17 cellular contexts compared by ENCODE assay signal in the genomic region with DNA sequence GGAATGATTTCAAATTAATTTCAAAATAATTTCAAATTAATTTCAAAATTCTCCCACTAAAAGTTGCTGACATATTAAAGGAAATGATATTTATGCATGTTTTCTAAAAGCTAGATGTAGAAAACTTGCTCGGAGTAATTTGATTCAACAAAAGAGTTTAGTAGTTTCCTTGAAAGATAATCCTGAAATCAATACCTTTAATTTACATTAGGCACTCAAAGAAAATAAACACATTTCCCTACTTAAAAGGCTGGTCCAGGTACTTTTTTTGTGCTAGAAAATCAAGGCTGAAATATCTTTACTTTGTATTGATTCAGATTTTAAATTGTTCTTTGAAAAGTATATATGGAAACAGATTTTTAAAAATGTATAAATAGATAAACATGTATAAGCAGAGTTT.
DNase-seq lines count a peak whose midpoint lies in the region; ATAC-seq, FAIRE-seq and TF ChIP-seq lines count a peak whose summit lies in the region.
"Had no signal": no experiment of that assay in that cellular context is flagged by ENCODE, and none has a peak within 500 bp of the region (broad histone marks: within the 10 kb centered on the region; RNA-seq: fewer than 3 reads in every experiment).

No MANE protein-coding gene starts in this region.

- no peak for DNase-seq in A549 (ENCODE audit: low read depth in 1 of 2, low spot score in 1 of 2)
- DNase-seq in HCT116 (ENCODE audit: low read depth, low spot score): no peak
- DNase-seq in pancreas: no peak
- no peak for DNase-seq in heart left ventricle
- DNase-seq in MV-4-11 (lab: John Stamatoyannopoulos, UW): no peak
- DNase-seq: BE2C; CD4-positive, alpha-beta memory T cell; DMS153; DND-41; GDM1 had no signal

- no peaks in the 10 kb centered on the region for H3K79me2 ChIP-seq in HCT116 (ENCODE audit: insufficient read depth, low read length)

- BruUV-seq in HCT116 (replicated peaks; lab: Mats Ljungman, UMichigan): no TSS peak

- intact Hi-C loops in HCT116 (cut with micrococcal nuclease) (no loop called here), pancreas (cut with DNase I) (no loop called here), heart left ventricle (cut with DNase I) (no loop called here)

- CTCF ChIA-PET in A549 (lab: Yijun Ruan, JAX): interaction anchor here (1.1 to 3.4 kb wide), 4 partner anchors 50 to 654 kb away, joined by 3 to 23 read pairs (median 4); no protein-coding TSS in a partner anchor
- CTCF ChIA-PET in HCT116 (lab: Charles Lee): no interaction called here

- no peak overlapping the region for H2AFZ ChIP-seq in HCT116 (ENCODE audit: low read depth, low read length, poor library complexity, severe bottlenecking)

- no peak for TF ChIP-seq EP300 in A549 (IDR thresholded peaks at IDR 0.05)

- WGBS in A549 (ENCODE audit: missing lambda C conversion rate): 92% methylated on average over 1 of the region's 1 CpG
- 19 to 23% methylated on average over 1 of the region's 1 CpG for WGBS in pancreas, 2 donors
- WGBS in heart left ventricle, 4 donors: 96 to 100% (median 98%) methylated on average over 1 of the region's 1 CpG

- H4K20me1 ChIP-seq in HCT116 (ENCODE audit: insufficient read depth): no peaks in the 10 kb centered on the region

- H3K4me3 ChIP-seq in A549 (no peak overlapping the region), HCT116 (replicated peaks in 1 of 2; ENCODE audit: low read depth in 1 of 2, low read length in 2 of 2) (no peak overlapping the region), pancreas (no peak overlapping the region), heart left ventricle (no peak overlapping the region)
- H3K4me3 ChIP-seq: HAP-1 had no signal

- H3K4me2 ChIP-seq in A549 (no peak overlapping the region; the same call in 2 of the 3 replicates), HCT116 (ENCODE audit: low read length) (no peak overlapping the region)

- H3K36me3 ChIP-seq in HCT116 (ENCODE audit: control insufficient read depth in 1 of 2, insufficient read depth in 2 of 2, low read length in 2 of 2): no peaks in the 10 kb centered on the region
- H3K36me3 ChIP-seq in pancreas: no peaks in the 10 kb centered on the region
- H3K36me3 ChIP-seq in heart left ventricle: no peaks in the 10 kb centered on the region
- H3K36me3 ChIP-seq: BE2C, HAP-1 had no signal

- H3K27ac ChIP-seq in A549: peak overlapping the region; percentile 90 to 98
- H3K27ac ChIP-seq in HCT116 (ENCODE audit: low read depth, low read length): peak overlapping the region; percentile 85; the same call in 1 of the 2 replicates
- H3K27ac ChIP-seq in pancreas: peak overlapping the region in 2 of 4 donors; percentile 83 to 90
- H3K27ac ChIP-seq in heart left ventricle: no peak overlapping the region
- H3K27ac ChIP-seq: C4-2B had no signal

- TF ChIP-seq RAD21 in A549 (conservative IDR thresholded peaks at IDR 0.05 in 1 of 2, IDR thresholded peaks at IDR 0.05 in 1 of 2): no peak
- no peak for TF ChIP-seq RAD21 in HCT116 (IDR thresholded peaks at IDR 0.05; ENCODE audit: low read depth)

- RAD21 ChIA-PET in HCT116 (lab: Charles Lee; ENCODE audit: low non-redundant PET in 1 of 2, low total read pairs in 2 of 2, uncharacterized antibody in 2 of 2, unreplicated experiment in 2 of 2): no interaction called here

- ATAC-seq in A549: no peak
- ATAC-seq in HCT116: no peak
- no peak for ATAC-seq in pancreas
- ATAC-seq in HG02571 (IDR thresholded peaks at IDR 0.05; ENCODE audit: unreplicated experiment): no peak
- no peak for ATAC-seq in heart left ventricle

- no peaks in the 10 kb centered on the region for H3K27me3 ChIP-seq in HCT116 (ENCODE audit: insufficient read depth, low read length)
- H3K27me3 ChIP-seq in pancreas: no peaks in the 10 kb centered on the region
- H3K27me3 ChIP-seq in heart left ventricle: no peaks in the 10 kb centered on the region

- no peak for TF ChIP-seq POLR2A in A549 (IDR thresholded peaks at IDR 0.05; ENCODE audit: low read length)
- no peak for TF ChIP-seq POLR2A in HCT116 (IDR thresholded peaks at IDR 0.05; ENCODE audit: borderline replicate concordance, extremely low read depth, insufficient read depth, insufficient read length)
- TF ChIP-seq POLR2A in heart left ventricle (IDR thresholded peaks at IDR 0.05): no peak

- POLR2A ChIA-PET in A549 (lab: Yijun Ruan, JAX) (no interaction called here), HCT116 (lab: Charles Lee) (no interaction called here)

- no peak for FAIRE-seq in A549 (lab: Jason Lieb, UNC)
- FAIRE-seq in TTC549 (lab: Jason Lieb, UNC): peak; percentile 78
- peak; percentile 91 for FAIRE-seq in pancreas (lab: Jason Lieb, UNC)
- FAIRE-seq: A204.1, D721Med, H1 had no signal

- H3K4me1 ChIP-seq in A549 (peaks cover 58% of the 10 kb centered on the region), HCT116 (ENCODE audit: control insufficient read depth in 1 of 2, insufficient read depth in 2 of 2, low read length in 2 of 2) (peaks cover 16 to 64% of the 10 kb centered on the region in 2 experiments), pancreas (peaks cover 31 to 57% (median 54%) of the 10 kb centered on the region in 3 donors), heart left ventricle (no peaks in the 10 kb centered on the region)
- H3K4me1 ChIP-seq: BE2C, HAP-1 had no signal

- H3K9me3 ChIP-seq in A549 (peaks cover 13% of the 10 kb centered on the region; the same call in 1 of the 3 replicates), HCT116 (ENCODE audit: control insufficient read depth in 1 of 2, insufficient read depth in 1 of 2, low read depth in 1 of 2, low read length in 2 of 2) (no peaks in the 10 kb centered on the region), pancreas (no peaks in the 10 kb centered on the region), heart left ventricle (no peaks in the 10 kb centered on the region)
- H3K9me3 ChIP-seq: BE2C, HAP-1 had no signal

- no peak overlapping the region for H3K9ac ChIP-seq in HCT116 (ENCODE audit: low read length)

- TF ChIP-seq CTCF in A549 (IDR thresholded peaks at IDR 0.05): no peak
- no peak for TF ChIP-seq CTCF in HCT116 (IDR thresholded peaks at IDR 0.05 in 2 of 3, conservative IDR thresholded peaks at IDR 0.05 in 1 of 3; ENCODE audit: borderline replicate concordance in 1 of 3, insufficient read depth in 1 of 3, low read depth in 2 of 3, low read length in 2 of 3)
- TF ChIP-seq CTCF in pancreas (IDR thresholded peaks at IDR 0.05): no peak
- no peak for TF ChIP-seq CTCF in heart left ventricle (IDR thresholded peaks at IDR 0.05)

- H3K9me2 ChIP-seq in HCT116 (ENCODE audit: insufficient read depth): no peaks in the 10 kb centered on the region; the same call in 1 of the 2 replicates

TF ChIP-seq in A549, 52 proteins besides CTCF, POLR2A, EP300 and RAD21 (continues in another document):
- TF ChIP-seq FOXS1 (CRISPR knock-in tag; IDR thresholded peaks at IDR 0.05) (no peak), JUNB (IDR thresholded peaks at IDR 0.05) (no peak), CHD4 (IDR thresholded peaks at IDR 0.05; ENCODE audit: borderline replicate concordance) (no peak), TFCP2L1 (CRISPR knock-in tag; IDR thresholded peaks at IDR 0.05) (no peak), SMC3 (IDR thresholded peaks at IDR 0.05) (no peak), HDAC2 (IDR thresholded peaks at IDR 0.05) (no peak), BCL3 (IDR thresholded peaks at IDR 0.05) (no peak), CBX8 (IDR thresholded peaks at IDR 0.05) (no peak), EHF (CRISPR knock-in tag; IDR thresholded peaks at IDR 0.05) (no peak), CEBPB (IDR thresholded peaks at IDR 0.05) (no peak), RCOR1 (IDR thresholded peaks at IDR 0.05; ENCODE audit: low read depth, low read length) (no peak), EHMT2 (IDR thresholded peaks at IDR 0.05; ENCODE audit: low read depth) (no peak)
- TF ChIP-seq, protein P1, sequence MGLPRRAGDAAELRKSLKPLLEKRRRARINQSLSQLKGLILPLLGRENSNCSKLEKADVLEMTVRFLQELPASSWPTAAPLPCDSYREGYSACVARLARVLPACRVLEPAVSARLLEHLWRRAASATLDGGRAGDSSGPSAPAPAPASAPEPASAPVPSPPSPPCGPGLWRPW (IDR thresholded peaks at IDR 0.05): no peak

TF ChIP-seq in HCT116, 20 proteins besides CTCF, POLR2A, EP300 and RAD21 (continues in another document):
- TF ChIP-seq YY1 (IDR thresholded peaks at IDR 0.05; ENCODE audit: extremely low read depth, insufficient replicate concordance, low read depth, low read length) (no peak), ZFX (IDR thresholded peaks at IDR 0.05) (no peak), ZNF274 (IDR thresholded peaks at IDR 0.05; ENCODE audit: low read depth, low read length) (no peak), SRF (IDR thresholded peaks at IDR 0.05; ENCODE audit: low read depth) (no peak), EGR1 (IDR thresholded peaks at IDR 0.05; ENCODE audit: low read depth) (no peak), ELF1 (IDR thresholded peaks at IDR 0.05; ENCODE audit: borderline replicate concordance, low read depth) (no peak), EZH2phosphoT487 (IDR thresholded peaks at IDR 0.05; ENCODE audit: borderline replicate concordance) (no peak), POLR2AphosphoS5 (IDR thresholded peaks at IDR 0.05; ENCODE audit: low read depth, low read length) (no peak), TCF7L2 (IDR thresholded peaks at IDR 0.05; ENCODE audit: borderline replicate concordance, extremely low read depth, insufficient read depth, insufficient read length) (no peak), SP1 (IDR thresholded peaks at IDR 0.05; ENCODE audit: low read depth) (no peak), SIN3A (IDR thresholded peaks at IDR 0.05; ENCODE audit: low read depth) (no peak), MAX (IDR thresholded peaks at IDR 0.05) (no peak)

Comparison
In these comparisons a context has a peak if more than half of its experiments do, and no peak if none do; other contexts are left out.
1. H3K27ac ChIP-seq: peak in A549 (2 of 2) and HCT116 (single experiment); none in heart left ventricle (0 of 12).